Comparison of ENCODE assay signal across 24 cellular contexts in genomic region chr10:91135113-91135512, GRCh38.
"Had no signal": no experiment of that assay in that cellular context is flagged by ENCODE, and none has a peak within 500 bp of the region (broad histone marks: within the 10 kb centered on the region; RNA-seq: fewer than 3 reads in every experiment).

No MANE protein-coding gene starts in this region.

- H3K9me3 Mint-ChIP-seq: immature natural killer cell, mesothelial cell of epicardium had no signal

- H3K27ac Mint-ChIP-seq: immature natural killer cell, mesothelial cell of epicardium had no signal

- ATAC-seq: foreskin keratinocyte, gastroesophageal sphincter, heart left ventricle, left colon, left lobe of liver, lower lobe of right lung, mucosa of descending colon had no signal

- DNase-seq: dermis blood vessel endothelial cell; dorsolateral prefrontal cortex; effector CD4-positive, alpha-beta T cell; effector memory CD4-positive, alpha-beta T cell; foreskin keratinocyte; heart left ventricle; hypothalamus; immature natural killer cell; islet precursor cell; kidney; kidney glomerular epithelial cell; left colon; left ventricle myocardium inferior; lower lobe of right lung; mesenchymal stem cell; mucosa of descending colon; naive B cell had no signal

- H3K9me3 ChIP-seq: esophagus muscularis mucosa, gastroesophageal sphincter, heart left ventricle, left ventricle myocardium inferior, lower lobe of right lung, mucosa of descending colon had no signal

- H2AFZ ChIP-seq: hepatocyte had no signal

- H3K4me3 Mint-ChIP-seq: immature natural killer cell, mesothelial cell of epicardium, naive B cell had no signal

- H3K27ac ChIP-seq: coronary artery, esophagus muscularis mucosa, foreskin keratinocyte, gastroesophageal sphincter, heart left ventricle, hepatocyte, left ventricle myocardium inferior, lower lobe of right lung had no signal

- H3K4me1 Mint-ChIP-seq: immature natural killer cell, mesothelial cell of epicardium, naive B cell had no signal

- H3K79me2 ChIP-seq: hepatocyte had no signal

- H3K4me1 ChIP-seq: esophagus muscularis mucosa, foreskin keratinocyte, gastroesophageal sphincter, heart left ventricle, left ventricle myocardium inferior, lower lobe of right lung had no signal

- H3K36me3 ChIP-seq: esophagus muscularis mucosa, gastroesophageal sphincter, heart left ventricle, left ventricle myocardium inferior, lower lobe of right lung had no signal

- H3K4me2 ChIP-seq: hepatocyte had no signal

- FAIRE-seq: endothelial cell of umbilical vein, kidney had no signal

- H3K27me3 ChIP-seq: dorsolateral prefrontal cortex, esophagus muscularis mucosa, gastroesophageal sphincter, hepatocyte had no signal

- H3K4me3 ChIP-seq: coronary artery, dorsolateral prefrontal cortex, esophagus muscularis mucosa, gastroesophageal sphincter, heart left ventricle, hepatocyte, left ventricle myocardium inferior, lower lobe of right lung, mucosa of descending colon had no signal

- H3K36me3 Mint-ChIP-seq: immature natural killer cell, mesothelial cell of epicardium, naive B cell had no signal
